ENCODE assay signal across 8 cellular contexts in the genomic region with DNA sequence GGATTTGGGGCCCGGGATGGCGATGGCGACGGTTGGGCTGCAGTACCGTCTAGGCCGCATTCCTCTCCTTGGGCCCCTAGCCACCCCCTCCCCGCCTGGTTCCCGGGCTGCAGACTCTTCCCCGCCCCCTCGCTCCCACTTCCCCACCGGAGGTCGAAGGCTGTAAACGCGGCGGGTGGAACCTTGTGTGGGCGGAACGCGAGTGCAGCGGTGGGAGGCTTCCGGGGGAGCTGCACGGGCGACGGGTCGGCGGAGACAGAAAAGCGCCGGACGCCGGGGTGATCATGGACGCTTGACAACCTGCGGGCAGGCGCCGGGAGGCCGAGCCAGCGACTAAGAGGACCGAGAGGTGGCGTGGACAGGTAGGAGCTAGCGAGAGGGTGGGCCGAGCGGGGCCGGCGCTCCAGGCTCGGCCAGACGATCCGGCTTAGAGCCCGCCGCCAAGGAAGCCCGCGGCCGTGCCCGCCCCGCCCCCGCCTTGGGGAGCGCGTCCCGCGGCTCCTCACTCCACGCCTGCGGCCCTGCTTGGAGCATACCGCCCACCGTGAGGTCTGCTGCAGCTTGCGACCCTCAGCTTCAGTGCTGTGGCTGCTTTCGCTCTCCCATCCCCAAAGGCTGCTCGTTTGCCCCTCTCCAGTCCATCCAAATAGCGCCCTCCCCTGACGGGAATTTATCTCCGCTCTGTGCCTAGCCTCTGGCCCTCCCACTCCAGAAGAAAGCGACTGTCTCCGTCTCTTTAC. TPM values are rescaled to one million over a fixed set of nuclear protein-coding genes. Genes with fewer than 3 reads are reported as not detected.
DNase-seq lines count a peak whose midpoint lies in the region; ATAC-seq and TF ChIP-seq lines count a peak whose summit lies in the region.

A gene (plus strand): TSS at position 269 of the 740 bp plus-strand sequence. CDS start 2,126 bp downstream, outside the sequence.

- peaks cover 0 to 4% (median 0%) of the 10 kb centered on the region in 3 donors for H3K36me3 ChIP-seq in Peyer's patch
- peaks cover 2 to 31% (median 6%) of the 10 kb centered on the region in 3 donors for H3K36me3 ChIP-seq in esophagus squamous epithelium

- H3K27me3 ChIP-seq in Peyer's patch (no peaks in the 10 kb centered on the region), esophagus squamous epithelium (no peaks in the 10 kb centered on the region)

- no peaks in the 10 kb centered on the region for H3K9me3 ChIP-seq in Peyer's patch
- no peaks in the 10 kb centered on the region for H3K9me3 ChIP-seq in esophagus squamous epithelium

- ATAC-seq in GM21528 (IDR thresholded peaks at IDR 0.05; ENCODE audit: low FRiP score, unreplicated experiment): peak; percentile 59

- H3K4me3 ChIP-seq in Peyer's patch: peak within 1 kb of the TSS; percentile 74 to 100 (median 97)
- peak within 1 kb of the TSS; percentile 81 to 99 (median 92) for H3K4me3 ChIP-seq in esophagus squamous epithelium

- TF ChIP-seq CTCF in Peyer's patch (IDR thresholded peaks at IDR 0.05) (peak in 3 of 6 experiments; percentile 9 to 28 (median 19)), esophagus squamous epithelium (IDR thresholded peaks at IDR 0.05) (peak in 4 of 6 experiments; percentile 8 to 46 (median 30))

- intact Hi-C loops in esophagus squamous epithelium (cut with DNase I): loop anchor here (10.0 kb wide), 1 partner anchor 112 kb away; no protein-coding TSS in a partner anchor

- peaks cover 0 to 37% (median 15%) of the 10 kb centered on the region in 4 donors for H3K4me1 ChIP-seq in Peyer's patch
- peaks cover 25 to 64% (median 37%) of the 10 kb centered on the region in 3 donors for H3K4me1 ChIP-seq in esophagus squamous epithelium

- TF ChIP-seq POLR2A in Peyer's patch (IDR thresholded peaks at IDR 0.05): no peak
- TF ChIP-seq POLR2A in esophagus squamous epithelium (IDR thresholded peaks at IDR 0.05): peak in 1 of 4 donors; percentile 22

- H3K27ac ChIP-seq in Peyer's patch (peak within 1 kb of the TSS; percentile 46 to 83 (median 58)), esophagus squamous epithelium (peak within 1 kb of the TSS; percentile 71 to 82 (median 78))

- in situ Hi-C loops in KBM-7 (cut with MboI; ENCODE audit: low pct_unique_long_range_greater_than_20kb, low sequenced_read_pairs): no loop called here

- DNase-seq in DMS 273 (lab: John Stamatoyannopoulos, UW; ENCODE audit: unreplicated experiment): peak; percentile 94
- peak; percentile 92 for DNase-seq in KBM-7
- peak; percentile 82 to 88 (median 85) for DNase-seq in Peyer's patch
- peak; percentile 87 to 92 for DNase-seq in activated T-cell treated with anti-CD3 and anti-CD28 coated beads, Interleukin-2, amount 50 U/mL, for 48 hours
- DNase-seq in esophagus squamous epithelium (lab: John Stamatoyannopoulos, UW): peak; percentile 31
- peak; percentile 82 for DNase-seq in myocyte (ENCODE audit: low read depth)
- peak; percentile 76 to 82 for DNase-seq in stimulated activated CD8-positive, alpha-beta memory T cell treated with anti-CD3 and anti-CD28 coated beads, Interleukin-7, amount 100 ng/mL, for 48 hours (ENCODE audit: extremely low read depth in 1 of 2, low read depth in 1 of 2)

- WGBS in esophagus squamous epithelium, 2 donors: 3 to 4% methylated on average over 5 to 13 of the region's 69 CpGs

RNA-seq across cellular contexts. Expression of the gene that starts here (rescaled TPM):
- total RNA-seq in Peyer's patch (100 to 1,000 TPM in 1 of 4 donors, 10 to 100 TPM in 3; 33.5 to 217 (median 43.4) TPM), esophagus squamous epithelium (10 to 100 TPM; 10.7 to 23.2 (median 22.1) TPM), myocyte (21.4 and 26.5 TPM in 2 replicates)
- polyA plus RNA-seq in myocyte (2012): 40.8 TPM

Comparison
In these comparisons a context has a peak if more than half of its experiments do, and no peak if none do; other contexts are left out.
1. Peak in every context shown above with its lines: DNase-seq, ATAC-seq, H3K4me3 ChIP-seq and H3K27ac ChIP-seq.
2. DNase-seq: peak in every context shown above with its lines; median percentile 94 in DMS 273; 92 in KBM-7; 90 in activated T-cell treated with anti-CD3 and anti-CD28 coated beads, Interleukin-2, amount 50 U/mL, for 48 hours; 85 in Peyer's patch; 82 in myocyte; 79 in stimulated activated CD8-positive, alpha-beta memory T cell treated with anti-CD3 and anti-CD28 coated beads, Interleukin-7, amount 100 ng/mL, for 48 hours; 31 in esophagus squamous epithelium.